Comparison of ENCODE assay signal across 30 cellular contexts in the genomic region with DNA sequence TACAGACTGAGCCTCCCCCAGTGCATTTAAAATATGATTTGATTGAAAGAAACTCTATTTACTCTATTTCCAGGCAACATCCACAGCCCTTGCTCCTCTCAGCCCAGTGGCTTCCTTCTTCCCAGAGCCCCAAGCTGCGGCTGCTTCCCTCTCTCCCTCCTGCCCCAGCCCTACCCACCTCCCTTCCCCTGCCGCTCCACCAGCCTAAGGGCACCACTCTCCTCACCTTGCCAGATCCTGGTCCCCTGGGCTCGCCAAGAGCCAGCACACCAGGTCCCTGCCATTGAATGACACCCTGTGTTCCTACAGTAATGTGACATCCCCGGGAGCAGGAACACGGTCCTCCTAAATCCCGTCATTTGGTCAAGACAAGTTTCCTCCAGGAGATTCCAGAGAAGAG.
"Had no signal": no experiment of that assay in that cellular context is flagged by ENCODE, and none has a peak within 500 bp of the region (broad histone marks: within the 10 kb centered on the region; RNA-seq: fewer than 3 reads in every experiment).

No MANE protein-coding gene starts in this region.

- H3K9me3 ChIP-seq: ovary, psoas muscle, right lobe of liver, sigmoid colon, suprapubic skin, testis, tibial nerve, upper lobe of right lung, uterus had no signal

- H3K36me3 ChIP-seq: ovary, right lobe of liver, suprapubic skin, tibial nerve, upper lobe of right lung, uterus had no signal

- DNase-seq: naive B cell; naive thymus-derived CD8-positive, alpha-beta T cell; nephron progenitor cell; occipital lobe; ovary; posterior cingulate gyrus; psoas muscle; right cardiac atrium; right lobe of liver; sigmoid colon; small intestine; stimulated activated CD4-positive, alpha-beta T cell treated with anti-CD3 and anti-CD28 coated beads, Interleukin-15, amount 100 ng/mL, for 24 hours; stimulated activated CD4-positive, alpha-beta T cell treated with anti-CD3 and anti-CD28 coated beads, Interleukin-2, amount 100 ng/mL, for 24 hours; stimulated activated CD4-positive, alpha-beta T cell treated with anti-CD3 and anti-CD28 coated beads, Interleukin-2, amount 100 ng/mL, for 48 hours; stimulated activated CD4-positive, alpha-beta T cell treated with anti-CD3 and anti-CD28 coated beads, Interleukin-4, amount 100 ng/mL, for 24 hours; stimulated activated naive CD4-positive, alpha-beta T cell; stimulated activated naive CD8-positive, alpha-beta T cell treated with anti-CD3 and anti-CD28 coated beads, Interleukin-15, amount 100 ng/mL, for 72 hours; stimulated activated naive CD8-positive, alpha-beta T cell treated with anti-CD3 and anti-CD28 coated beads, Interleukin-15, Interleukin-2, amounts not matched to agents 100 U/mL and 50 U/mL, for 24 hours; substantia nigra; testis; upper lobe of right lung; uterus had no signal

- H3K9me3 Mint-ChIP-seq: naive thymus-derived CD8-positive, alpha-beta T cell; natural killer cell treated with Interleukin-12 subunit alpha and Interleukin-12 subunit beta and Interleukin-15 and Interleukin-18, amount 100 ng/mL, for 72 hours; nephron progenitor cell; neural crest cell; stimulated activated effector memory CD8-positive, alpha-beta T cell treated with anti-CD3 and anti-CD28 coated beads, Interleukin-12 subunit alpha, Interleukin-12 subunit beta, amount 100 ng/mL, for 72 hours; stimulated activated naive CD8-positive, alpha-beta T cell treated with anti-CD3 and anti-CD28 coated beads, Interleukin-15, amount 100 ng/mL, for 72 hours; type B pancreatic cell had no signal

- H3K79me2 ChIP-seq: parathyroid adenoma had no signal

- H3K4me3 ChIP-seq: ovary, psoas muscle, right lobe of liver, sigmoid colon, suprapubic skin, testis, tibial nerve, upper lobe of right lung, uterus had no signal

- H3K27ac ChIP-seq: ovary, parathyroid adenoma, psoas muscle, right lobe of liver, sigmoid colon, suprapubic skin, testis, tibial nerve, upper lobe of right lung, uterus had no signal

- H3K9ac ChIP-seq: parathyroid adenoma had no signal

- H3K36me3 Mint-ChIP-seq: naive B cell; naive thymus-derived CD8-positive, alpha-beta T cell; natural killer cell treated with Interleukin-12 subunit alpha and Interleukin-12 subunit beta and Interleukin-15 and Interleukin-18, amount 100 ng/mL, for 72 hours; stimulated activated effector memory CD8-positive, alpha-beta T cell treated with anti-CD3 and anti-CD28 coated beads, Interleukin-12 subunit alpha, Interleukin-12 subunit beta, amount 100 ng/mL, for 72 hours; type B pancreatic cell had no signal

- ATAC-seq: naive thymus-derived CD8-positive, alpha-beta T cell; natural killer cell treated with Interleukin-12 subunit alpha and Interleukin-12 subunit beta and Interleukin-15 and Interleukin-18, amount 100 ng/mL, for 72 hours; psoas muscle; right cardiac atrium; right lobe of liver; stimulated activated effector memory CD8-positive, alpha-beta T cell treated with anti-CD3 and anti-CD28 coated beads, Interleukin-12 subunit alpha, Interleukin-12 subunit beta, amount 100 ng/mL, for 72 hours; stimulated activated naive CD8-positive, alpha-beta T cell treated with anti-CD3 and anti-CD28 coated beads, Interleukin-15, amount 100 ng/mL, for 72 hours; stimulated activated naive CD8-positive, alpha-beta T cell treated with anti-CD3 and anti-CD28 coated beads, Interleukin-15, Interleukin-2, amounts not matched to agents 100 U/mL and 50 U/mL, for 24 hours; upper lobe of right lung had no signal

- H2AFZ ChIP-seq: parathyroid adenoma had no signal

- H3K27ac Mint-ChIP-seq: natural killer cell treated with Interleukin-12 subunit alpha and Interleukin-12 subunit beta and Interleukin-15 and Interleukin-18, amount 100 ng/mL, for 72 hours; nephron progenitor cell; progenitor cell of endocrine pancreas; stimulated activated effector memory CD8-positive, alpha-beta T cell treated with anti-CD3 and anti-CD28 coated beads, Interleukin-12 subunit alpha, Interleukin-12 subunit beta, amount 100 ng/mL, for 72 hours; type B pancreatic cell had no signal

- H3K27me3 ChIP-seq: ovary, right lobe of liver, sigmoid colon, testis, uterus had no signal

- H3K4me3 Mint-ChIP-seq: naive B cell; naive thymus-derived CD8-positive, alpha-beta T cell; natural killer cell treated with Interleukin-12 subunit alpha and Interleukin-12 subunit beta and Interleukin-15 and Interleukin-18, amount 100 ng/mL, for 72 hours; nephron progenitor cell; neural crest cell; stimulated activated effector memory CD8-positive, alpha-beta T cell treated with anti-CD3 and anti-CD28 coated beads, Interleukin-12 subunit alpha, Interleukin-12 subunit beta, amount 100 ng/mL, for 72 hours; stimulated activated naive CD8-positive, alpha-beta T cell treated with anti-CD3 and anti-CD28 coated beads, Interleukin-15, amount 100 ng/mL, for 72 hours; type B pancreatic cell had no signal

- H3K4me1 ChIP-seq: parathyroid adenoma, psoas muscle, right lobe of liver, suprapubic skin, testis, tibial nerve, upper lobe of right lung, uterus had no signal

- H3K4me1 Mint-ChIP-seq: naive thymus-derived CD8-positive, alpha-beta T cell; neural crest cell; stimulated activated effector memory CD8-positive, alpha-beta T cell treated with anti-CD3 and anti-CD28 coated beads, Interleukin-12 subunit alpha, Interleukin-12 subunit beta, amount 100 ng/mL, for 72 hours; stimulated activated naive CD8-positive, alpha-beta T cell treated with anti-CD3 and anti-CD28 coated beads, Interleukin-15, amount 100 ng/mL, for 72 hours had no signal

- FAIRE-seq: small intestine had no signal
